Comparison of ENCODE assay signal across 8 cellular contexts in the genomic region with DNA sequence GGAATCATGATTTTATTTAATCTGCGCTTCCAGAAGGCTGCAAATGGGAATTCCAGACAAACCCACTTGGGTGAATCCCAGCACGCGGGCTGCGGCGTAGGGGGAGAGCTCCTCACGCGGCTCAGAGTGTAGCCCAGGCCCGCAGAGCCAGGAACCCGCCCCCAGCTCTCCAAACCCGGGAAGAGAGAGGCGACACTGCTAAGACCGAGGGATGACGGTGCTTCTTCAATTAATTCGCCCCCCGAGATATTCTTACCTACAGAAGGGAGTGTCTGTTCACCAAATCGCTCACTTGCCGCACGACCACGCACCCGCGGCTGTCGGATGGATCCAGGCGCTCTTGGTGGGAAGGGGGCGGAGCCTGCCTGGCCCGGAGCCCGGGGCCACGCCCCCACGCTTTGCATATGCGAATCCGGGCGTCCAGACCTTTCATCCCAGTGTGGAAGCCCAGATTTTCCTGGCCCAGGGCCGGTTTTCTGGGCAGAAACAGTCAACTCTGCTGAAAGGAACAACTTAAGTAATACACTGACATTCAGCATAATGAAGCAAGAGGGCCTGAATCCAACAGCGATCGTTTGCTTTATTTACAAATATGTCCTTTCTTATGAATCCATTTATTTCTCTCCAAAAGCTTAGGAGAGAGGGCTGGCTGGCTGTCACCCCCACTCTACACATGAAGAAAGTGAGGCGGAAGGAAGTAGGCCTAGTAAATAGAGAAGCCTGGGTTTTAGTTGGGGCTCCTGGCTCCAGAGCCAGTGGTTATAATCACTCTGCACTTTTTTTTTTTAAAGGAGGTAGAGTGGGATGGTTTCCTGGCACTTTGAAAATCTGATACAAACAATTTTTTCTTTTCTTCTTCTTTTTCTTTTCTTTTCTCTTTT. TPM values are rescaled to one million over a fixed set of nuclear protein-coding genes. Genes with fewer than 3 reads are reported as not detected.
DNase-seq lines count a peak whose midpoint lies in the region; ATAC-seq, FAIRE-seq and TF ChIP-seq lines count a peak whose summit lies in the region.

A gene (minus strand): TSS at position 342 of the 881 bp plus-strand sequence. CDS start 15,710 bp downstream, outside the sequence.

- H3K27me3 ChIP-seq in gastrocnemius medialis = peaks cover 0 to 8% (median 0%) of the 10 kb centered on the region in 3 donors

- intact Hi-C loops in gastrocnemius medialis (cut with DNase I; ENCODE audit: low total_unique reads) = no loop called here

- DNase-seq in DMS 273 (lab: John Stamatoyannopoulos, UW; ENCODE audit: unreplicated experiment) (peak; percentile 93), NCI-H1092 treated with DMSO at 0.1 percent for 48 hours (lab: John Stamatoyannopoulos, UW) (peak; percentile 20), chondrocyte (ENCODE audit: low spot score) (no peak), inferior parietal cortex (ENCODE audit: extremely low spot score) (peak; percentile 69), gastrocnemius medialis (peak; percentile 36 to 71), GM20000 (ENCODE audit: low spot score) (no peak), urothelium cell line (ENCODE audit: low spot score) (no peak)

- H3K9me3 Mint-ChIP-seq in chondrocyte (ENCODE audit: low read depth) = no peaks in the 10 kb centered on the region

- H3K27me3 Mint-ChIP-seq in chondrocyte (ENCODE audit: low read depth) = peaks cover 22% of the 10 kb centered on the region

- FAIRE-seq in urothelium cell line (lab: Jason Lieb, UNC) = no peak

- no peak for TF ChIP-seq CTCF in chondrocyte (IDR thresholded peaks at IDR 0.05)
- TF ChIP-seq CTCF in gastrocnemius medialis (IDR thresholded peaks at IDR 0.05 in 4 of 5, conservative IDR thresholded peaks at IDR 0.05 in 1 of 5) = no peak
- TF ChIP-seq CTCF in GM20000 (IDR thresholded peaks at IDR 0.05; ENCODE audit: extremely low read depth, missing control alignments) = no peak

- no peaks in the 10 kb centered on the region for H3K36me3 Mint-ChIP-seq in chondrocyte (ENCODE audit: low read depth)

- H3K36me3 ChIP-seq in gastrocnemius medialis = no peaks in the 10 kb centered on the region

- no peak for TF ChIP-seq POLR2A in gastrocnemius medialis (IDR thresholded peaks at IDR 0.05)

- H3K9me3 ChIP-seq in gastrocnemius medialis = no peaks in the 10 kb centered on the region

- ATAC-seq in gastrocnemius medialis (peak; percentile 56 to 77), GM21367 (IDR thresholded peaks at IDR 0.05; ENCODE audit: unreplicated experiment) (no peak)

- peak within 1 kb of the TSS in 3 of 4 donors; percentile 25 to 44 (median 33) for H3K27ac ChIP-seq in gastrocnemius medialis

- H3K4me1 ChIP-seq in gastrocnemius medialis = peaks cover 0 to 5% of the 10 kb centered on the region in 2 donors

- peak within 1 kb of the TSS; percentile 70 for H3K4me3 Mint-ChIP-seq in chondrocyte (ENCODE audit: unreplicated experiment)

- peak within 1 kb of the TSS; percentile 22 to 52 (median 41) for H3K4me3 ChIP-seq in gastrocnemius medialis

- peaks cover 8% of the 10 kb centered on the region for H3K4me1 Mint-ChIP-seq in chondrocyte (ENCODE audit: low read depth)

- no peak within 1 kb of the TSS for H3K27ac Mint-ChIP-seq in chondrocyte (ENCODE audit: unreplicated experiment)

- in situ Hi-C loops in gastrocnemius medialis (cut with MboI; ENCODE audit: low sequenced_read_pairs in 4 of 4) = no loop called here

RNA-seq across cellular contexts. Expression of the gene that starts here (rescaled TPM):
- total RNA-seq in chondrocyte (0.52 to 0.56 TPM in 2 of 3 replicates, not detected in the other), gastrocnemius medialis (under 1 TPM in 3 of 4 donors, not detected in 1; 0.20 to 0.82 (median 0.80) TPM)

Comparison
In these comparisons a context has a peak if more than half of its experiments do, and no peak if none do; other contexts are left out.
1. Peak in DNase-seq, ATAC-seq, H3K4me3 ChIP-seq and H3K27ac ChIP-seq in gastrocnemius medialis; RNA of the gene not detected or under 1 TPM.
2. DNase-seq: peak in DMS 273 (single experiment), NCI-H1092 treated with DMSO at 0.1 percent for 48 hours (single experiment) and inferior parietal cortex (single experiment); none in chondrocyte (single experiment), GM20000 (single experiment) and urothelium cell line (single experiment).